In genomic region chr11:70278994-70279393, GRCh38 we compare ENCODE assay signal across 16 cellular contexts. TPM values are rescaled to one million over a fixed set of nuclear protein-coding genes. Genes with fewer than 3 reads are reported as not detected.
DNase-seq lines count a peak whose midpoint lies in the region; FAIRE-seq and TF ChIP-seq lines count a peak whose summit lies in the region.
"Had no signal": no experiment of that assay in that cellular context is flagged by ENCODE, and none has a peak within 500 bp of the region (broad histone marks: within the 10 kb centered on the region; RNA-seq: fewer than 3 reads in every experiment).

No MANE protein-coding gene starts in this region.

- no peaks in the 10 kb centered on the region for H3K9me3 Mint-ChIP-seq in CD4-positive, alpha-beta memory T cell
- H3K9me3 Mint-ChIP-seq: HFFc6 had no signal

- POLR2A ChIA-PET in HEK293 (lab: Yijun Ruan, JAX): no interaction called here
- POLR2A ChIA-PET in CD4-positive, alpha-beta memory T cell (lab: Charles Lee; ENCODE audit: partially characterized antibody): no interaction called here

- H3K4me1 ChIP-seq in HEK293 (ENCODE audit: control insufficient read depth, insufficient read depth, low read length): no peaks in the 10 kb centered on the region
- no peaks in the 10 kb centered on the region for H3K4me1 ChIP-seq in kidney (ENCODE audit: control insufficient read depth in 1 of 2, insufficient read depth in 1 of 2, low read depth in 1 of 2, low read length in 2 of 2)
- peaks cover 16% of the 10 kb centered on the region for H3K4me1 ChIP-seq in CD4-positive, alpha-beta memory T cell (ENCODE audit: insufficient read depth, low read length)

- peaks cover 24 to 55% (median 37%) of the 10 kb centered on the region in 4 donors for H3K4me1 Mint-ChIP-seq in CD4-positive, alpha-beta memory T cell

- intact Hi-C loops in kidney (cut with DNase I) (no loop called here), posterior cingulate gyrus (cut with DNase I) (loop anchor here (10.0 kb wide), 1 partner anchor 116 kb away; the partner anchor contains the start of gene CTTN)
- intact Hi-C loops in CD4-positive, alpha-beta memory T cell (cut with micrococcal nuclease): no loop called here

- no peaks in the 10 kb centered on the region for H3K27me3 ChIP-seq in CD4-positive, alpha-beta memory T cell (ENCODE audit: insufficient read depth, low read length)

- H3K9me3 ChIP-seq in HEK293 (ENCODE audit: control insufficient read depth, insufficient read depth, low read depth, low read length) (no peaks in the 10 kb centered on the region), kidney (ENCODE audit: control insufficient read depth in 1 of 2, low read length in 2 of 2) (no peaks in the 10 kb centered on the region)
- no peaks in the 10 kb centered on the region for H3K9me3 ChIP-seq in CD4-positive, alpha-beta memory T cell (ENCODE audit: control insufficient read depth in 1 of 2, low read length in 2 of 2)

- TF ChIP-seq CTCF in HEK293 (tag by site-specific recombination; IDR thresholded peaks at IDR 0.05) (no peak), kidney (IDR thresholded peaks at IDR 0.05; ENCODE audit: borderline replicate concordance, extremely low read depth, insufficient read depth) (no peak)

- peak overlapping the region in 1 of 8 donors; percentile 26 for H3K4me3 Mint-ChIP-seq in CD4-positive, alpha-beta memory T cell
- H3K4me3 Mint-ChIP-seq: HFFc6 had no signal

- no peaks in the 10 kb centered on the region for H3K27me3 Mint-ChIP-seq in CD4-positive, alpha-beta memory T cell

- DNase-seq in cerebellum (ENCODE audit: low spot score) (peak; percentile 52), kidney (peak; percentile 9), posterior cingulate gyrus (peak in 9 of 10 donors; percentile 13 to 93 (median 60)), HTR-8/SVneo (ENCODE audit: insufficient read length, low spot score) (no peak), NCI-H2196 (lab: John Stamatoyannopoulos, UW; ENCODE audit: unreplicated experiment) (no peak)
- DNase-seq in CD4-positive, alpha-beta memory T cell: no peak
- DNase-seq: COR-L47, HFFc6, KG1, NCI-H1436, NCI-H2029, OCI-M1 had no signal

- peak overlapping the region in 1 of 7 donors; percentile 14 for H3K27ac Mint-ChIP-seq in CD4-positive, alpha-beta memory T cell
- H3K27ac Mint-ChIP-seq: HFFc6 had no signal

- H3K4me3 ChIP-seq in HEK293 (ENCODE audit: low read depth, low read length) (no peak overlapping the region), kidney (ENCODE audit: low read length in 2 of 2) (no peak overlapping the region)
- H3K4me3 ChIP-seq in CD4-positive, alpha-beta memory T cell (ENCODE audit: low read length in 2 of 2): no peak overlapping the region

- peaks cover 48 to 68% of the 10 kb centered on the region in 2 donors for H3K36me3 Mint-ChIP-seq in CD4-positive, alpha-beta memory T cell

- H3K27ac ChIP-seq in HEK293 (ENCODE audit: extremely low read depth, low read depth, low read length): no peak overlapping the region
- H3K27ac ChIP-seq in kidney (ENCODE audit: low read depth in 2 of 2, low read length in 2 of 2): no peak overlapping the region
- no peak overlapping the region for H3K27ac ChIP-seq in CD4-positive, alpha-beta memory T cell (ENCODE audit: low read depth, low read length)

- FAIRE-seq in kidney (lab: Jason Lieb, UNC): no peak
- no peak for FAIRE-seq in HTR-8/SVneo (lab: Jason Lieb, UNC)
- FAIRE-seq: A204.1, GM12892, H1 had no signal

- no peak overlapping the region for H3K9ac ChIP-seq in kidney (ENCODE audit: low read length in 2 of 2)

- H3K36me3 ChIP-seq in HEK293 (ENCODE audit: control insufficient read depth in 2 of 2, insufficient read depth in 1 of 2, low read length in 2 of 2) (peaks cover 6 to 80% of the 10 kb centered on the region in 2 experiments; a peak in 2 of 3 replicates), kidney (ENCODE audit: control insufficient read depth in 1 of 2, insufficient read depth in 2 of 2, low read length in 2 of 2) (peaks cover 8 to 22% of the 10 kb centered on the region in 2 donors)
- H3K36me3 ChIP-seq in CD4-positive, alpha-beta memory T cell (ENCODE audit: insufficient read depth, low read length): peaks cover 13% of the 10 kb centered on the region

- CTCF ChIA-PET in HEK293 (lab: Yijun Ruan, JAX): interaction anchor here (0.7 to 0.8 kb wide), 2 partner anchors 12 to 19 kb away, joined by 3 to 4 read pairs; no protein-coding TSS in a partner anchor
- CTCF ChIA-PET in CD4-positive, alpha-beta memory T cell (lab: Charles Lee; ENCODE audit: partially characterized antibody): no interaction called here

TF ChIP-seq in HEK293, 187 proteins besides CTCF, POLR2A, EP300 and RAD21:
- TF ChIP-seq REPIN1 (tag by site-specific recombination; IDR thresholded peaks at IDR 0.05; ENCODE audit: low read depth) (no peak), EGR2 (tag by site-specific recombination; IDR thresholded peaks at IDR 0.05; ENCODE audit: low read depth) (0 out of 2 replicates have a peak, but pooled peaks have one; percentile 18)

RNA-seq across cellular contexts. Expression of gene PPFIA1, which starts 8.5 kb away (rescaled TPM):
- 45.7 TPM for total RNA-seq in cerebellum
- 53.0 TPM for total RNA-seq in kidney
- 19.1 TPM for polyA plus RNA-seq in kidney (ENCODE audit: insufficient read depth, low read depth, low replicate concordance)
- 10 to 100 TPM; 52.0 to 54.8 TPM for total RNA-seq in CD4-positive, alpha-beta memory T cell
- polyA plus RNA-seq in CD4-positive, alpha-beta memory T cell: 10 to 100 TPM in 1 of 2 donors, 1 to 10 TPM in 1; 4.3 to 19.5 TPM

Comparison
In these comparisons a context has a peak if more than half of its experiments do, and no peak if none do; other contexts are left out.
1. DNase-seq: peak in cerebellum (single experiment), kidney (single experiment) and posterior cingulate gyrus (9 of 10); none in HTR-8/SVneo (single experiment), NCI-H2196 (single experiment) and CD4-positive, alpha-beta memory T cell (0 of 5).